24 cellular contexts compared by ENCODE assay signal in the genomic region with DNA sequence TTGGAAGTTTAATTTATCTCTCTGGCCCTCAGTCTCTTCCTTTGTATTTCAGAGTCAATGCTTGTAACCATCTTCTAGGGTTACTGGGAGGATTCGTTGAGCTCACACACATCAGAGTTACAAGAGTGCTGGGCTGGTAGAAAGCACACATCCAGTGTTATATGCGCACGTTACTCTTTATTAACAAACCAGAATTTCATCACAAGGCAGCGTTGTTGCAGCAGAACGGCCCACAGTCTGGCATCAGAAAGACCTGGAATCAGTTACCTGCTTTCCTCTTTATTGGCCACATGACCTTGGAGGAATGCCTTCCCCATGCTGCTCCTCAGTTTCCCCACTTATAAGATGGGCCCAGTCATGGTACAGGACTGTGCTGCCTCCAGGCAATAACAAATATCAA.
"Had no signal": no experiment of that assay in that cellular context is flagged by ENCODE, and none has a peak within 500 bp of the region (broad histone marks: within the 10 kb centered on the region; RNA-seq: fewer than 3 reads in every experiment).

No MANE protein-coding gene starts in this region.

- DNase-seq: activated CD4-positive, alpha-beta T cell treated with anti-CD3 and anti-CD28 coated beads for 48 hours; activated CD4-positive, alpha-beta T cell treated with anti-CD3 and anti-CD28 coated beads, Interleukin-2, amount 50 U/mL, for 4 hours; activated CD4-positive, CD25-positive, alpha-beta regulatory T cell treated with anti-CD3 and anti-CD28 coated beads, Interleukin-2, amount 50 U/mL, for 72 hours; activated CD8-positive, alpha-beta memory T cell treated with anti-CD3 and anti-CD28 coated beads for 24 hours; activated naive CD4-positive, alpha-beta T cell treated with anti-CD3 and anti-CD28 coated beads, Interleukin-2, amount 50 U/mL, for 16 hours; activated T-cell treated with anti-CD3 and anti-CD28 coated beads, Interleukin-2, amount 50 U/mL, for 72 hours; amygdala; Kasumi-1; KBM-7; NCI-H1105 treated with DMSO at 0.1 percent for 48 hours; NCI-H1436 treated with DMSO at 0.1 percent for 48 hours; NCI-H187; NCI-H2081; NCI-H510A treated with DMSO at 0.1 percent for 48 hours; NCI-H69; NK-92 treated with Interleukin-12 subunit alpha and Interleukin-12 subunit beta, amount 100 ng/mL, for 24 hours; OCI-M1; Right ventricle myocardium superior; SJCRH30; SW 1271 had no signal

- H3K9me3 Mint-ChIP-seq: activated T-cell treated with anti-CD3 and anti-CD28 coated beads, Interleukin-2, amount 50 U/mL, for 72 hours; WTC11 had no signal

- H3K27ac ChIP-seq: RWPE1, SJCRH30 had no signal

- H3K27ac Mint-ChIP-seq: WTC11 had no signal

- H3K9me3 ChIP-seq: SJCRH30 had no signal

- H3K4me3 ChIP-seq: SJCRH30 had no signal

- H3K4me3 Mint-ChIP-seq: activated T-cell treated with anti-CD3 and anti-CD28 coated beads, Interleukin-2, amount 50 U/mL, for 72 hours; WTC11 had no signal

- ATAC-seq: activated T-cell treated with anti-CD3 and anti-CD28 coated beads, Interleukin-2, amount 50 U/mL, for 72 hours; Panc1; SK-N-SH treated with all-trans-retinoic acid at 6 μM for 48 hours; WTC11 had no signal

- H3K27me3 ChIP-seq: SJCRH30 had no signal
